Comparison of ENCODE assay signal across 27 cellular contexts in genomic region chr6:108555399-108556052, GRCh38. TPM values are rescaled to one million over a fixed set of nuclear protein-coding genes. Genes with fewer than 3 reads are reported as not detected.
DNase-seq lines count a peak whose midpoint lies in the region; ATAC-seq, FAIRE-seq and TF ChIP-seq lines count a peak whose summit lies in the region.
"Had no signal": no experiment of that assay in that cellular context is flagged by ENCODE, and none has a peak within 500 bp of the region (broad histone marks: within the 10 kb centered on the region; RNA-seq: fewer than 3 reads in every experiment).

No MANE protein-coding gene starts in this region.

- in situ Hi-C loops in HepG2 (cut with HindIII; ENCODE audit: extremely low pct_ligation_motif_present, low pct_unique_long_range_greater_than_20kb), result no loop called here

- H3K9me3 ChIP-seq in liver (ENCODE audit: control insufficient read depth in 4 of 4, low read length in 3 of 4), result no peaks in the 10 kb centered on the region
- H3K9me3 ChIP-seq in HepG2 (ENCODE audit: low read length), result no peaks in the 10 kb centered on the region
- H3K9me3 ChIP-seq in neural progenitor cell (ENCODE audit: low read depth), result no peaks in the 10 kb centered on the region
- H3K9me3 ChIP-seq in BE2C, result no peaks in the 10 kb centered on the region
- H3K9me3 ChIP-seq: pancreas had no signal

- no peak for TF ChIP-seq EP300 in HepG2 (IDR thresholded peaks at IDR 0.05; ENCODE audit: low read depth in 2 of 2, low read length in 2 of 2)
- no peak for TF ChIP-seq EP300 in HepG2 (CRISPR knock-in tag; IDR thresholded peaks at IDR 0.05; ENCODE audit: borderline replicate concordance)

- TF ChIP-seq RAD21 in liver (IDR thresholded peaks at IDR 0.05), result peak; percentile 20 to 55
- TF ChIP-seq RAD21 in HepG2 (CRISPR knock-in tag; IDR thresholded peaks at IDR 0.05), result no peak

- no peak overlapping the region for H3K4me2 ChIP-seq in HepG2 (ENCODE audit: low read depth, low read length)
- H3K4me2 ChIP-seq in neural progenitor cell, result no peak overlapping the region

- H3K4me1 ChIP-seq in liver (ENCODE audit: control insufficient read depth in 4 of 4, insufficient read depth in 4 of 4, low read length in 3 of 4) (peaks cover 2 to 25% (median 18%) of the 10 kb centered on the region in 4 donors), HepG2 (ENCODE audit: insufficient read depth, low read length) (peaks cover 34% of the 10 kb centered on the region), neural progenitor cell (peaks cover 8% of the 10 kb centered on the region), BE2C (peaks cover 5% of the 10 kb centered on the region)

- no peak for FAIRE-seq in HepG2 (lab: Jason Lieb, UNC)
- FAIRE-seq in HTR-8/SVneo (lab: Jason Lieb, UNC), result no peak
- FAIRE-seq: GM18507, pancreas, RCC 7860 had no signal

- H2AFZ ChIP-seq in HepG2 (ENCODE audit: low read length), result no peak overlapping the region
- no peak overlapping the region for H2AFZ ChIP-seq in neural progenitor cell (replicated peaks)

- intact Hi-C loops in HepG2 (cut with micrococcal nuclease; ENCODE audit: unreplicated experiment) (loop anchor here (5.0 kb wide), 1 partner anchor 282 kb away; no protein-coding TSS in a partner anchor), left cardiac atrium (cut with DNase I) (loop anchor here (2.0 to 5.0 kb wide), 4 partner anchors 227 to 527 kb away; no protein-coding TSS in a partner anchor)

- H3K9me3 Mint-ChIP-seq in neural progenitor cell, result no peaks in the 10 kb centered on the region
- H3K9me3 Mint-ChIP-seq: activated T-cell treated with anti-CD3 and anti-CD28 coated beads, Interleukin-2, amount 50 U/mL, for 24 hours; H9 had no signal

- no peak overlapping the region for H3K27ac Mint-ChIP-seq in neural progenitor cell
- H3K27ac Mint-ChIP-seq: activated CD8-positive, alpha-beta T cell treated with anti-CD3 and anti-CD28 coated beads, Interleukin-2, amount 10 ng/mL, durations not matched to agents 7 days and 5 days; activated T-cell treated with anti-CD3 and anti-CD28 coated beads, Interleukin-2, amount 50 U/mL, for 24 hours; H9 had no signal

- H3K79me2 ChIP-seq in HepG2 (ENCODE audit: insufficient read depth, low read length), result no peaks in the 10 kb centered on the region
- no peaks in the 10 kb centered on the region for H3K79me2 ChIP-seq in neural progenitor cell (ENCODE audit: low read depth)

- H3K27ac ChIP-seq in liver (ENCODE audit: low read depth in 1 of 2, low read length in 2 of 2), result peak overlapping the region in 1 of 2 donors; percentile 34
- H3K27ac ChIP-seq in HepG2 (ENCODE audit: extremely low read length, insufficient read depth, low read length), result no peak overlapping the region
- H3K27ac ChIP-seq in neural progenitor cell, result no peak overlapping the region
- H3K27ac ChIP-seq: pancreas had no signal

- no peak for ATAC-seq in HepG2
- no peak for ATAC-seq in left cardiac atrium
- ATAC-seq: activated CD8-positive, alpha-beta T cell treated with anti-CD3 and anti-CD28 coated beads, Interleukin-2, amount 10 ng/mL, durations not matched to agents 7 days and 5 days; pancreas had no signal

- H3K9ac ChIP-seq in liver (ENCODE audit: low read depth in 1 of 2, low read length in 2 of 2), result peak overlapping the region in 1 of 2 donors; percentile 13
- no peak overlapping the region for H3K9ac ChIP-seq in HepG2 (ENCODE audit: insufficient read depth, low read depth, low read length)
- no peak overlapping the region for H3K9ac ChIP-seq in neural progenitor cell

- H3F3A ChIP-seq in neural progenitor cell (ENCODE audit: low read depth), result peaks cover 28% of the 10 kb centered on the region

- CTCF ChIA-PET in HepG2 (lab: Yijun Ruan, JAX; ENCODE audit: low intra/inter-chr PET ratio, low total read pairs), result no interaction called here

- no peaks in the 10 kb centered on the region for H3K36me3 Mint-ChIP-seq in neural progenitor cell

- BruUV-seq in HepG2 (replicated peaks; lab: Mats Ljungman, UMichigan), result no TSS peak

- TF ChIP-seq POLR2A in HepG2 (IDR thresholded peaks at IDR 0.05; ENCODE audit: insufficient read depth in 1 of 2, low read depth in 2 of 2, low read length in 2 of 2), result no peak

- 43% methylated on average over 7 of the region's 7 CpGs for WGBS in liver
- WGBS in HepG2 (ENCODE audit: low lambda C conversion rate), result 43% methylated on average over 7 of the region's 7 CpGs

- TF ChIP-seq CTCF in liver (IDR thresholded peaks at IDR 0.05; ENCODE audit: low read depth, low read length, missing input control), result no peak
- TF ChIP-seq CTCF in HepG2 (CRISPR knock-in tag; IDR thresholded peaks at IDR 0.05), result no peak
- TF ChIP-seq CTCF in neural progenitor cell (IDR thresholded peaks at IDR 0.05), result no peak
- no peak for TF ChIP-seq CTCF in BE2C (IDR thresholded peaks at IDR 0.05; ENCODE audit: low read depth, low read length)

- H3K4me3 ChIP-seq in liver (ENCODE audit: low read depth in 1 of 3, low read length in 3 of 3) (no peak overlapping the region), HepG2 (replicated peaks in 1 of 3; ENCODE audit: insufficient read depth in 1 of 3, low read depth in 2 of 3, low read length in 3 of 3) (no peak overlapping the region), neural progenitor cell (no peak overlapping the region), BE2C (ENCODE audit: low read depth, low read length) (no peak overlapping the region)
- H3K4me3 ChIP-seq: lung, pancreas, skin epidermis had no signal

- DNase-seq in HepG2 (ENCODE audit: low spot score), result no peak
- DNase-seq in left cardiac atrium, result peak; percentile 48
- DNase-seq in neural progenitor cell (ENCODE audit: low spot score), result no peak
- no peak for DNase-seq in COLO829 (ENCODE audit: low spot score)
- DNase-seq in BE2C, result no peak
- DNase-seq in HTR-8/SVneo (ENCODE audit: insufficient read length, low spot score), result no peak
- no peak for DNase-seq in EL
- DNase-seq: activated CD4-positive, CD25-positive, alpha-beta regulatory T cell treated with anti-CD3 and anti-CD28 coated beads, Interleukin-2, amount 50 U/mL, for 72 hours; activated CD8-positive, alpha-beta T cell treated with anti-CD3 and anti-CD28 coated beads, Interleukin-2, amount 10 ng/mL, durations not matched to agents 7 days and 5 days; activated naive CD4-positive, alpha-beta T cell treated with Interleukin-2 at 50 U/mL for 16 hours; activated T-cell treated with anti-CD3 and anti-CD28 coated beads, Interleukin-2, amount 50 U/mL, for 24 hours; amniotic stem cell; caudate nucleus; H9; NCI-H1105 treated with DMSO at 0.1 percent for 48 hours; NCI-H2081 treated with DMSO at 0.1 percent for 48 hours; NK-92 treated with Interleukin-12 subunit alpha and Interleukin-12 subunit beta, amount 100 ng/mL, for 24 hours; pancreas; stimulated activated CD4-positive, alpha-beta T cell treated with anti-CD3 and anti-CD28 coated beads, Interleukin-2, amount 100 ng/mL, for 48 hours; stimulated activated naive CD4-positive, alpha-beta T cell treated with Interleukin-2 at 50 U/mL for 16 hours; T1000; trophoblast cell had no signal

- H4K20me1 ChIP-seq in HepG2 (ENCODE audit: insufficient read depth, low read length) (no peaks in the 10 kb centered on the region), neural progenitor cell (ENCODE audit: low read depth) (no peaks in the 10 kb centered on the region)

- no peaks in the 10 kb centered on the region for H3K36me3 ChIP-seq in liver (ENCODE audit: control insufficient read depth in 4 of 4, insufficient read depth in 3 of 4, low read depth in 1 of 4, low read length in 3 of 4)
- H3K36me3 ChIP-seq in HepG2 (replicated peaks in 1 of 2; ENCODE audit: control insufficient read depth in 1 of 2, insufficient read depth in 2 of 2, low read length in 2 of 2), result no peaks in the 10 kb centered on the region
- H3K36me3 ChIP-seq in neural progenitor cell, result no peaks in the 10 kb centered on the region
- H3K36me3 ChIP-seq in BE2C, result no peaks in the 10 kb centered on the region
- H3K36me3 ChIP-seq: pancreas had no signal

- peaks cover 11% of the 10 kb centered on the region for H3K27me3 Mint-ChIP-seq in neural progenitor cell (ENCODE audit: insufficient read depth, low read depth)

- POLR2A ChIA-PET in HepG2 (lab: Yijun Ruan, JAX), result no interaction called here

- H3K4me1 Mint-ChIP-seq in neural progenitor cell, result peaks cover 9% of the 10 kb centered on the region

- H3K27me3 ChIP-seq in liver (ENCODE audit: control insufficient read depth in 4 of 4, insufficient read depth in 4 of 4, low read length in 3 of 4), result no peaks in the 10 kb centered on the region
- H3K27me3 ChIP-seq in HepG2 (ENCODE audit: control insufficient read depth in 1 of 2, insufficient read depth in 2 of 2, low read length in 2 of 2), result no peaks in the 10 kb centered on the region; a peak in 2 of 5 replicates
- H3K27me3 ChIP-seq in neural progenitor cell, result peaks cover 27% of the 10 kb centered on the region
- no peaks in the 10 kb centered on the region for H3K27me3 ChIP-seq in BE2C
- H3K27me3 ChIP-seq: pancreas had no signal

- H3K4me3 Mint-ChIP-seq in neural progenitor cell, result peak overlapping the region; percentile 41
- H3K4me3 Mint-ChIP-seq: activated CD8-positive, alpha-beta T cell treated with anti-CD3 and anti-CD28 coated beads, Interleukin-2, amount 10 ng/mL, durations not matched to agents 7 days and 5 days; activated T-cell treated with anti-CD3 and anti-CD28 coated beads, Interleukin-2, amount 50 U/mL, for 24 hours had no signal

RNA-seq across cellular contexts. Expression of gene FOXO3, which starts 5.2 kb away (rescaled TPM):
- total RNA-seq in liver, result 10 to 100 TPM; 21.7 to 72.2 TPM
- polyA plus RNA-seq in liver, result 10 to 100 TPM in 1 of 2 donors, 1 to 10 TPM in 1; 6.0 to 12.8 TPM
- total RNA-seq in HepG2 (2016; rRNA removed; fragmentation: Illumina TruSeq; extraction: Trizol), result 16.0 and 16.9 TPM in 2 replicates
- total RNA-seq in HepG2 (2016; cell fraction: cytosol; rRNA removed; fragmentation: Illumina TruSeq; extraction: Trizol; ENCODE audit: low read depth), result 32.6 and 35.1 TPM in 2 replicates
- total RNA-seq in HepG2 (2016; cell fraction: insoluble cytoplasmic fraction; rRNA removed; fragmentation: Illumina TruSeq; extraction: Trizol), result 15.7 and 15.9 TPM in 2 replicates
- total RNA-seq in HepG2 (2016; cell fraction: membrane; rRNA removed; fragmentation: Illumina TruSeq; extraction: Trizol), result 26.2 and 29.7 TPM in 2 replicates
- total RNA-seq in HepG2 (2016; cell fraction: nucleus; rRNA removed; fragmentation: Illumina TruSeq; extraction: Trizol), result 14.0 and 14.8 TPM in 2 replicates
- 21.3 and 22.5 TPM in 2 replicates for polyA plus RNA-seq in HepG2 (2011; rRNA removed)
- polyA plus RNA-seq in HepG2 (2011; cell fraction: cytosol; rRNA removed), result 14.1 and 14.6 TPM in 2 replicates
- polyA plus RNA-seq in HepG2 (2011; cell fraction: nucleus; rRNA removed), result 17.2 and 17.5 TPM in 2 replicates
- polyA plus RNA-seq in HepG2 (2012), result 16.0 and 18.2 TPM in 2 replicates
- 0.35 and 0.42 TPM in 2 replicates for polyA plus RNA-seq in HepG2 (2016; cell fraction: cytosol; fragmentation: Illumina TruSeq; extraction: Trizol; ENCODE audit: low read depth)
- polyA plus RNA-seq in HepG2 (2016; cell fraction: insoluble cytoplasmic fraction; fragmentation: Illumina TruSeq; extraction: Trizol; ENCODE audit: low read depth), result 11.8 and 12.6 TPM in 2 replicates
- polyA plus RNA-seq in HepG2 (2016; cell fraction: membrane; fragmentation: Illumina TruSeq; extraction: Trizol; ENCODE audit: low read depth), result 1.3 and 1.4 TPM in 2 replicates
- polyA plus RNA-seq in HepG2 (2016; cell fraction: nucleus; fragmentation: Illumina TruSeq; extraction: Trizol; ENCODE audit: insufficient read depth, low read depth), result 10.9 and 12.0 TPM in 2 replicates
- polyA minus RNA-seq in HepG2 (2011; rRNA and poly(A)+ RNA removed; ENCODE audit: low replicate concordance), result 76.4 and 181 TPM in 2 replicates
- polyA minus RNA-seq in HepG2 (2011; cell fraction: cytosol; rRNA and poly(A)+ RNA removed), result 34.7 and 39.1 TPM in 2 replicates
- 43.9 and 53.5 TPM in 2 replicates for polyA minus RNA-seq in HepG2 (2011; cell fraction: nucleus; rRNA and poly(A)+ RNA removed)
- total RNA-seq in left cardiac atrium, result 10 to 100 TPM; 34.0 to 38.6 TPM
- total RNA-seq in neural progenitor cell (ENCODE audit: low replicate concordance), result 13.7 and 17.1 TPM in 2 replicates
- 25.3 TPM for polyA plus RNA-seq in BE2C (2012; ENCODE audit: insufficient read depth, insufficient read length, low read depth)
